1 cellular context compared by ENCODE assay signal in the genomic region with DNA sequence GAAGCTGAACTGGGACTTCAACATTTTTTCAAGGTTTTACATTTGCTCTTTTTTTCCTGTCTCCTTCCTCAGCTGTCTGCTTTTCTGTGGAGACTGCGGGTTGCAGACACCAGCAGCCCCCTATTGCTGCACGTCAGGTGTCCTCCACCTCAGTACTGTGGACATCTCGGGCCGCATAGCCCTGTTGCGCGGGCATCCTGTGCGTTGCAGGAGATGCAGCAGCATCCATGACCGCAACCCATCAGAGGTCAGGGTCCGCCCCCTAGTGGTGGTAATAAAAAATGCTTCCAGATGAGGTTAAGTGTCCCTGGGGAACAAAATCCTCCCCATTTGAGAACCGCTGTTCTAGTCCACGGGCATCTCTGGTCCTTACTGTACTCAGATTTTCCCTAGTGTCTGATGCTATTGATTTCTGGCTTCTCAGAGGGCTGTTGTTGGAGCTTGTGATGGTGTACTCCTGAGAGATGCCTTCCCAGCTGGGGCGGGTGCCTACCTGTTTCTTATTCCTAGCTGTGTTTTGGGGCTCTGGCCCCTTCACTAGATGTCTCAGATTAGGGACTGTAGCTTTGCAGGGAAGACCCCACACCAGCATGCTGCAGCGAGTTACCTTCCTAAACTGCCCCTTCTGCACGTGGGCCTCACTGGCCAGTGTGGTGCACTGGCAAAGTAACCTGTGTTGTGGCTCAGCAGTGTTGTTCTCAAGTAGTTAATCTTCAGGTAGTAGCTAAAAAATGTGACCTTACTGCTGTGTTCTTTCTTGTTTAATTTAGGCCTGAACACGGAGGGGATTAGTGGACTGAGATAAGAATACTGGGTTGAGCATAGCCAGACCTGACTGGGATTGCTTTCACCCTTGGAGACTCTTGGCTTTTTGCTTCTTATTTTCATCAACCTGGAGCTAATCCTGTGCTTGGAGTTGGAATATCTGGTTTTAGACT.
TF ChIP-seq lines count a peak whose summit lies in the region.

No MANE protein-coding gene starts in this region.

TF ChIP-seq in HEK293, 187 proteins besides CTCF, POLR2A, EP300 and RAD21 (continued from another document):
- peak; percentile 35; the same call in 1 of the 2 replicates for TF ChIP-seq ZBTB17 (tag by site-specific recombination; IDR thresholded peaks at IDR 0.05)
- TF ChIP-seq ZEB2 (tag by site-specific recombination; IDR thresholded peaks at IDR 0.05): peak; percentile 40; the same call in 1 of the 2 replicates
- TF ChIP-seq, protein P1, sequence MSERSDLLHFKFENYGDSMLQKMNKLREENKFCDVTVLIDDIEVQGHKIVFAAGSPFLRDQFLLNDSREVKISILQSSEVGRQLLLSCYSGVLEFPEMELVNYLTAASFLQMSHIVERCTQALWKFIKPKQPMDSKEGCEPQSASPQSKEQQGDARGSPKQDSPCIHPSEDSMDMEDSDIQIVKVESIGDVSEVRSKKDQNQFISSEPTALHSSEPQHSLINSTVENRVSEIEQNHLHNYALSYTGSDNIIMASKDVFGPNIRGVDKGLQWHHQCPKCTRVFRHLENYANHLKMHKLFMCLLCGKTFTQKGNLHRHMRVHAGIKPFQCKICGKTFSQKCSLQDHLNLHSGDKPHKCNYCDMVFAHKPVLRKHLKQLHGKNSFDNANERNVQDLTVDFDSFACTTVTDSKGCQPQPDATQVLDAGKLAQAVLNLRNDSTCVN (tag by site-specific recombination; optimal IDR thresholded peaks at IDR 0.05): peak; percentile 21
TF ChIP-seq in HEK293: peak in this region for 12.
